Comparison of ENCODE assay signal across 20 cellular contexts in genomic region chr14:99256483-99256874, GRCh38. TPM values are rescaled to one million over a fixed set of nuclear protein-coding genes. Genes with fewer than 3 reads are reported as not detected.
DNase-seq lines count a peak whose midpoint lies in the region; ATAC-seq and TF ChIP-seq lines count a peak whose summit lies in the region.
"Had no signal": no experiment of that assay in that cellular context is flagged by ENCODE, and none has a peak within 500 bp of the region (broad histone marks: within the 10 kb centered on the region; RNA-seq: fewer than 3 reads in every experiment).

No MANE protein-coding gene starts in this region.

- CTCF ChIA-PET in activated naive CD4-positive, alpha-beta T cell treated with anti-CD3 and anti-CD28 coated beads for 36 hours (lab: Charles Lee) = no interaction called here

- peaks cover 37% of the 10 kb centered on the region for H3K4me1 ChIP-seq in foreskin keratinocyte

- H3K27ac Mint-ChIP-seq in activated naive CD4-positive, alpha-beta T cell treated with anti-CD3 and anti-CD28 coated beads for 36 hours = peak overlapping the region; percentile 95
- peak overlapping the region; percentile 98 to 99 for H3K27ac Mint-ChIP-seq in effector memory CD8-positive, alpha-beta T cell

- peaks cover 90% of the 10 kb centered on the region for H3K4me1 Mint-ChIP-seq in activated naive CD4-positive, alpha-beta T cell treated with anti-CD3 and anti-CD28 coated beads for 36 hours (ENCODE audit: low read depth)
- H3K4me1 Mint-ChIP-seq in activated T-cell treated with anti-CD3 and anti-CD28 coated beads, Interleukin-2, amount 50 U/mL, for 4 hours (ENCODE audit: low read depth) = peaks cover 95% of the 10 kb centered on the region
- H3K4me1 Mint-ChIP-seq in effector memory CD8-positive, alpha-beta T cell (ENCODE audit: low read depth in 2 of 2) = peaks cover 80 to 83% of the 10 kb centered on the region in 2 donors

- no peaks in the 10 kb centered on the region for H3K27me3 Mint-ChIP-seq in activated naive CD4-positive, alpha-beta T cell treated with anti-CD3 and anti-CD28 coated beads for 36 hours (ENCODE audit: low read depth)
- H3K27me3 Mint-ChIP-seq in activated T-cell treated with anti-CD3 and anti-CD28 coated beads, Interleukin-2, amount 50 U/mL, for 4 hours (ENCODE audit: low read depth) = no peaks in the 10 kb centered on the region
- no peaks in the 10 kb centered on the region for H3K27me3 Mint-ChIP-seq in effector memory CD8-positive, alpha-beta T cell

- H3K27ac ChIP-seq in foreskin keratinocyte = no peak overlapping the region
- H3K27ac ChIP-seq: HL-60, vagina had no signal

- no peaks in the 10 kb centered on the region for H3K9me3 Mint-ChIP-seq in activated naive CD4-positive, alpha-beta T cell treated with anti-CD3 and anti-CD28 coated beads for 36 hours
- H3K9me3 Mint-ChIP-seq in activated T-cell treated with anti-CD3 and anti-CD28 coated beads, Interleukin-2, amount 50 U/mL, for 4 hours = no peaks in the 10 kb centered on the region
- H3K9me3 Mint-ChIP-seq in effector memory CD8-positive, alpha-beta T cell = no peaks in the 10 kb centered on the region

- H3K4me3 Mint-ChIP-seq in activated naive CD4-positive, alpha-beta T cell treated with anti-CD3 and anti-CD28 coated beads for 36 hours = peak overlapping the region; percentile 96
- H3K4me3 Mint-ChIP-seq in activated T-cell treated with anti-CD3 and anti-CD28 coated beads, Interleukin-2, amount 50 U/mL, for 4 hours = peak overlapping the region; percentile 90
- peak overlapping the region; percentile 99 for H3K4me3 Mint-ChIP-seq in effector memory CD8-positive, alpha-beta T cell

- intact Hi-C loops in activated naive CD4-positive, alpha-beta T cell treated with anti-CD3 and anti-CD28 coated beads for 36 hours (cut with micrococcal nuclease) = no loop called here

- ATAC-seq in activated T-cell treated with anti-CD3 and anti-CD28 coated beads, Interleukin-2, amount 50 U/mL, for 4 hours = no peak
- ATAC-seq in effector memory CD8-positive, alpha-beta T cell (replicated peaks) = no peak
- ATAC-seq in GM19463 (IDR thresholded peaks at IDR 0.05; ENCODE audit: unreplicated experiment) (no peak), HG03025 (IDR thresholded peaks at IDR 0.05; ENCODE audit: low FRiP score, unreplicated experiment) (no peak), foreskin keratinocyte (no peak), GM21447 (IDR thresholded peaks at IDR 0.05; ENCODE audit: unreplicated experiment) (no peak)
- ATAC-seq: HCT116, left lobe of liver had no signal

- TF ChIP-seq CTCF in foreskin keratinocyte (conservative IDR thresholded peaks at IDR 0.05) = no peak

- no peaks in the 10 kb centered on the region for H3K27me3 ChIP-seq in foreskin keratinocyte
- H3K27me3 ChIP-seq: vagina had no signal

- peaks cover 77% of the 10 kb centered on the region for H3K36me3 Mint-ChIP-seq in activated naive CD4-positive, alpha-beta T cell treated with anti-CD3 and anti-CD28 coated beads for 36 hours (ENCODE audit: low read depth)
- H3K36me3 Mint-ChIP-seq in activated T-cell treated with anti-CD3 and anti-CD28 coated beads, Interleukin-2, amount 50 U/mL, for 4 hours (ENCODE audit: insufficient read depth) = peaks cover 12% of the 10 kb centered on the region
- peaks cover 99% of the 10 kb centered on the region for H3K36me3 Mint-ChIP-seq in effector memory CD8-positive, alpha-beta T cell (ENCODE audit: insufficient read depth)

- peak; percentile 14 for DNase-seq in activated naive CD4-positive, alpha-beta T cell treated with anti-CD3 and anti-CD28 coated beads for 36 hours
- no peak for DNase-seq in activated naive CD4-positive, alpha-beta T cell (lab: John Stamatoyannopoulos, UW)
- no peak for DNase-seq in activated T-cell treated with anti-CD3 and anti-CD28 coated beads, Interleukin-2, amount 50 U/mL, for 4 hours
- DNase-seq in effector memory CD8-positive, alpha-beta T cell = no peak
- DNase-seq in foreskin keratinocyte = no peak
- DNase-seq: DMS79; NCI-H1417 treated with DMSO at 0.1 percent for 48 hours; NCI-H69; OCI-M1; Right ventricle myocardium superior; small intestine; stimulated activated CD4-positive, alpha-beta T cell treated with anti-CD3 and anti-CD28 coated beads, Interleukin-4, amount 100 ng/mL, for 24 hours; SW 1271 had no signal

RNA-seq across cellular contexts. Expression of gene BCL11B, which starts 15.5 kb away (rescaled TPM):
- 10 to 100 TPM; 71.7 to 71.9 TPM for total RNA-seq in activated naive CD4-positive, alpha-beta T cell treated with anti-CD3 and anti-CD28 coated beads for 36 hours
- total RNA-seq in activated T-cell treated with anti-CD3 and anti-CD28 coated beads, Interleukin-2, amount 50 U/mL, for 4 hours = 10 to 100 TPM; 54.6 to 64.6 (median 62.4) TPM
- 15.4 and 16.3 TPM in 2 replicates for total RNA-seq in foreskin keratinocyte
- 3.8 and 4.4 TPM in 2 replicates for polyA plus RNA-seq in foreskin keratinocyte
